1 cellular context compared by ENCODE assay signal in the genomic region with DNA sequence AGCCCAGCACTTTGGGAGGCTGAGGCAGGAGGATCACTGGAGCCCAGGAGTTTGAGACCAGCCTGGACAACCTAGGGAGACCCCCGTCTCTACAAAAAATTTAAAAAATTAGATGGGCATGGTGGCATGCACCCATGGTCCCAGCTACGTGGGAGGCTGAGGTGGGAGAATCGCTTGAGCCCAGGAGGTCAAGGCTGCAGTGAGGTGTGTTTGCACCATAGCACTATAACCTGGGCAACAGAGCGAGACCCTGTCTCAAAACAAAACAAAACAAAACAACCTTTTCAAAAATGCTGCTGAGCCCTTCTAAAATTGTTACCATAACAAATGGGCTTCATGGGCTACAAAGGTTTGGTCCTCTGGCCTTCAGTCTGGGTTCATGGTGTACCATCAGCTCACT.
TF ChIP-seq lines count a peak whose summit lies in the region.

No MANE protein-coding gene starts in this region.

TF ChIP-seq in GM23338, 12 proteins besides CTCF, POLR2A, EP300 and RAD21 (continued from another document):
- TF ChIP-seq, protein P1, sequence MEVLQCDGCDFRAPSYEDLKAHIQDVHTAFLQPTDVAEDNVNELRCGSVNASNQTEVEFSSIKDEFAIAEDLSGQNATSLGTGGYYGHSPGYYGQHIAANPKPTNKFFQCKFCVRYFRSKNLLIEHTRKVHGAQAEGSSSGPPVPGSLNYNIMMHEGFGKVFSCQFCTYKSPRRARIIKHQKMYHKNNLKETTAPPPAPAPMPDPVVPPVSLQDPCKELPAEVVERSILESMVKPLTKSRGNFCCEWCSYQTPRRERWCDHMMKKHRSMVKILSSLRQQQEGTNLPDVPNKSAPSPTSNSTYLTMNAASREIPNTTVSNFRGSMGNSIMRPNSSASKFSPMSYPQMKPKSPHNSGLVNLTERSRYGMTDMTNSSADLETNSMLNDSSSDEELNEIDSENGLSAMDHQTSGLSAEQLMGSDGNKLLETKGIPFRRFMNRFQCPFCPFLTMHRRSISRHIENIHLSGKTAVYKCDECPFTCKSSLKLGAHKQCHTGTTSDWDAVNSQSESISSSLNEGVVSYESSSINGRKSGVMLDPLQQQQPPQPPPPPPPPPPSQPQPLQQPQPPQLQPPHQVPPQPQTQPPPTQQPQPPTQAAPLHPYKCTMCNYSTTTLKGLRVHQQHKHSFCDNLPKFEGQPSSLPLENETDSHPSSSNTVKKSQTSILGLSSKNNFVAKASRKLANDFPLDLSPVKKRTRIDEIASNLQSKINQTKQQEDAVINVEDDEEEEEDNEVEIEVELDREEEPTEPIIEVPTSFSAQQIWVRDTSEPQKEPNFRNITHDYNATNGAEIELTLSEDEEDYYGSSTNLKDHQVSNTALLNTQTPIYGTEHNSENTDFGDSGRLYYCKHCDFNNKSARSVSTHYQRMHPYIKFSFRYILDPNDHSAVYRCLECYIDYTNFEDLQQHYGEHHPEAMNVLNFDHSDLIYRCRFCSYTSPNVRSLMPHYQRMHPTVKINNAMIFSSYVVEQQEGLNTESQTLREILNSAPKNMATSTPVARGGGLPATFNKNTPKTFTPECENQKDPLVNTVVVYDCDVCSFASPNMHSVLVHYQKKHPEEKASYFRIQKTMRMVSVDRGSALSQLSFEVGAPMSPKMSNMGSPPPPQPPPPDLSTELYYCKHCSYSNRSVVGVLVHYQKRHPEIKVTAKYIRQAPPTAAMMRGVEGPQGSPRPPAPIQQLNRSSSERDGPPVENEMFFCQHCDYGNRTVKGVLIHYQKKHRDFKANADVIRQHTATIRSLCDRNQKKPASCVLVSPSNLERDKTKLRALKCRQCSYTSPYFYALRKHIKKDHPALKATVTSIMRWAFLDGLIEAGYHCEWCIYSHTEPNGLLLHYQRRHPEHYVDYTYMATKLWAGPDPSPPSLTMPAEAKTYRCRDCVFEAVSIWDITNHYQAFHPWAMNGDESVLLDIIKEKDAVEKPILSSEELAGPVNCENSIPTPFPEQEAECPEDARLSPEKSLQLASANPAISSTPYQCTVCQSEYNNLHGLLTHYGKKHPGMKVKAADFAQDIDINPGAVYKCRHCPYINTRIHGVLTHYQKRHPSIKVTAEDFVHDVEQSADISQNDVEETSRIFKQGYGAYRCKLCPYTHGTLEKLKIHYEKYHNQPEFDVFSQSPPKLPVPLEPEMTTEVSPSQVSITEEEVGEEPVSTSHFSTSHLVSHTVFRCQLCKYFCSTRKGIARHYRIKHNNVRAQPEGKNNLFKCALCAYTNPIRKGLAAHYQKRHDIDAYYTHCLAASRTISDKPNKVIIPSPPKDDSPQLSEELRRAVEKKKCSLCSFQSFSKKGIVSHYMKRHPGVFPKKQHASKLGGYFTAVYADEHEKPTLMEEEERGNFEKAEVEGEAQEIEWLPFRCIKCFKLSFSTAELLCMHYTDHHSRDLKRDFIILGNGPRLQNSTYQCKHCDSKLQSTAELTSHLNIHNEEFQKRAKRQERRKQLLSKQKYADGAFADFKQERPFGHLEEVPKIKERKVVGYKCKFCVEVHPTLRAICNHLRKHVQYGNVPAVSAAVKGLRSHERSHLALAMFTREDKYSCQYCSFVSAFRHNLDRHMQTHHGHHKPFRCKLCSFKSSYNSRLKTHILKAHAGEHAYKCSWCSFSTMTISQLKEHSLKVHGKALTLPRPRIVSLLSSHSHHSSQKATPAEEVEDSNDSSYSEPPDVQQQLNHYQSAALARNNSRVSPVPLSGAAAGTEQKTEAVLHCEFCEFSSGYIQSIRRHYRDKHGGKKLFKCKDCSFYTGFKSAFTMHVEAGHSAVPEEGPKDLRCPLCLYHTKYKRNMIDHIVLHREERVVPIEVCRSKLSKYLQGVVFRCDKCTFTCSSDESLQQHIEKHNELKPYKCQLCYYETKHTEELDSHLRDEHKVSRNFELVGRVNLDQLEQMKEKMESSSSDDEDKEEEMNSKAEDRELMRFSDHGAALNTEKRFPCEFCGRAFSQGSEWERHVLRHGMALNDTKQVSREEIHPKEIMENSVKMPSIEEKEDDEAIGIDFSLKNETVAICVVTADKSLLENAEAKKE (CRISPR knock-in tag; IDR thresholded peaks at IDR 0.05), result no peak
- TF ChIP-seq ZNF114 (CRISPR knock-in tag; IDR thresholded peaks at IDR 0.05), result no peak
- TF ChIP-seq STAT1 (IDR thresholded peaks at IDR 0.05; ENCODE audit: unreplicated experiment), result no peak
- no peak for TF ChIP-seq JUNB (IDR thresholded peaks at IDR 0.05; ENCODE audit: unreplicated experiment)
- no peak for TF ChIP-seq EZH2 (IDR thresholded peaks at IDR 0.05; ENCODE audit: low read depth, unreplicated experiment)
- TF ChIP-seq, protein P2, sequence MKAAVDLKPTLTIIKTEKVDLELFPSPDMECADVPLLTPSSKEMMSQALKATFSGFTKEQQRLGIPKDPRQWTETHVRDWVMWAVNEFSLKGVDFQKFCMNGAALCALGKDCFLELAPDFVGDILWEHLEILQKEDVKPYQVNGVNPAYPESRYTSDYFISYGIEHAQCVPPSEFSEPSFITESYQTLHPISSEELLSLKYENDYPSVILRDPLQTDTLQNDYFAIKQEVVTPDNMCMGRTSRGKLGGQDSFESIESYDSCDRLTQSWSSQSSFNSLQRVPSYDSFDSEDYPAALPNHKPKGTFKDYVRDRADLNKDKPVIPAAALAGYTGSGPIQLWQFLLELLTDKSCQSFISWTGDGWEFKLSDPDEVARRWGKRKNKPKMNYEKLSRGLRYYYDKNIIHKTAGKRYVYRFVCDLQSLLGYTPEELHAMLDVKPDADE (IDR thresholded peaks at IDR 0.05), result no peak
- TF ChIP-seq CREB1 (CRISPR knock-in tag; IDR thresholded peaks at IDR 0.05; ENCODE audit: low read depth), result no peak
- TF ChIP-seq NANOG (IDR thresholded peaks at IDR 0.05; ENCODE audit: borderline replicate concordance), result no peak
- TF ChIP-seq ZNF331 (CRISPR knock-in tag; IDR thresholded peaks at IDR 0.05; ENCODE audit: low read depth), result no peak
- no peak for TF ChIP-seq EZH2phosphoT487 (IDR thresholded peaks at IDR 0.05; ENCODE audit: unreplicated experiment)
